In genomic region chr1:210532223-210532598, GRCh38 we compare ENCODE assay signal across 24 cellular contexts.
"Had no signal": no experiment of that assay in that cellular context is flagged by ENCODE, and none has a peak within 500 bp of the region (broad histone marks: within the 10 kb centered on the region; RNA-seq: fewer than 3 reads in every experiment).

No MANE protein-coding gene starts in this region.

- H3K4me1 ChIP-seq: colonic mucosa, esophagus muscularis mucosa, esophagus squamous epithelium, foreskin keratinocyte, gastrocnemius medialis, gastroesophageal sphincter had no signal

- H3K9me3 ChIP-seq: colonic mucosa, esophagus muscularis mucosa, esophagus squamous epithelium, gastrocnemius medialis, gastroesophageal sphincter, heart left ventricle, heart right ventricle had no signal

- H3K27me3 ChIP-seq: colonic mucosa, dorsolateral prefrontal cortex, esophagus muscularis mucosa, esophagus squamous epithelium, foreskin keratinocyte, gastrocnemius medialis, gastroesophageal sphincter, heart left ventricle, heart right ventricle had no signal

- H3K27ac ChIP-seq: colonic mucosa, coronary artery, dorsolateral prefrontal cortex, epithelial cell of prostate, esophagus muscularis mucosa, esophagus squamous epithelium, foreskin keratinocyte, gastrocnemius medialis, gastroesophageal sphincter, heart left ventricle, heart right ventricle had no signal

- DNase-seq: colonic mucosa; cortex of kidney; dermis blood vessel endothelial cell; dorsolateral prefrontal cortex; effector CD4-positive, alpha-beta T cell; effector CD8-positive, alpha-beta T cell; effector memory CD4-positive, alpha-beta T cell; effector memory CD8-positive, alpha-beta T cell; endodermal cell; erythroblast; esophagus squamous epithelium; foreskin fibroblast; foreskin keratinocyte; foreskin melanocyte; gastrocnemius medialis; glutamatergic neuron; head of caudate nucleus; heart left ventricle; heart right ventricle had no signal

- H3K4me3 ChIP-seq: colonic mucosa, coronary artery, dorsolateral prefrontal cortex, esophagus muscularis mucosa, esophagus squamous epithelium, gastrocnemius medialis, gastroesophageal sphincter, heart left ventricle, heart right ventricle had no signal

- H3K36me3 ChIP-seq: colonic mucosa, esophagus muscularis mucosa, esophagus squamous epithelium, gastrocnemius medialis, gastroesophageal sphincter, heart left ventricle, heart right ventricle had no signal

- ATAC-seq: effector memory CD8-positive, alpha-beta T cell; esophagus mucosa; foreskin keratinocyte; gastrocnemius medialis; gastroesophageal sphincter; heart left ventricle; heart right ventricle had no signal
